10 cellular contexts compared by ENCODE assay signal in the genomic region with DNA sequence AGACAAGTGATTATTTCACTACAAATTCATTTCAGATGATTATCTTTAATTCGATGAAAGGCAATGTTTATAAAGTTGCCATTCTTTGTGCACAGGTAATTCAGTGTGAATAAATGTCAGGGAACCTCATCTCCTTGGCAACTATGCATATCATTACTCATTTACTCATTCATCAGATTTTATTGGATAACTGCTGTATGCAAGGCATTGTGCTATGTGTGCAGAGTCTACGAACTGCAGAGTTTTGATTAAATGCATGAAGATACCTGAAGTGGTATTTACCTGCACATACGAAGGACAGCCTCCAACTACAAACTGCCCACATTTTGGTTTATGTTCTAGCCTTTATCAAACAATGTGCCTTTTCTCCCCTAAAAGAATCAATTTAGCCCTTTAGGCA. TPM values are rescaled to one million over a fixed set of nuclear protein-coding genes. Genes with fewer than 3 reads are reported as not detected.
DNase-seq lines count a peak whose midpoint lies in the region; ATAC-seq, FAIRE-seq and TF ChIP-seq lines count a peak whose summit lies in the region.
"Had no signal": no experiment of that assay in that cellular context is flagged by ENCODE, and none has a peak within 500 bp of the region (broad histone marks: within the 10 kb centered on the region; RNA-seq: fewer than 3 reads in every experiment).

No MANE protein-coding gene starts in this region.

- CTCF ChIA-PET in AG04450 (lab: Charles Lee), result interaction anchor here (0.8 to 1.7 kb wide), 2 partner anchors 563 to 755 kb away, joined by 3 to 7 read pairs; no protein-coding TSS in a partner anchor

- H3K4me3 ChIP-seq in AG04450 (ENCODE audit: low read depth, low read length) (peak overlapping the region; percentile 94), epithelial cell of esophagus (ENCODE audit: low read length) (peak overlapping the region; percentile 96), neural cell (ENCODE audit: low read length) (peak overlapping the region; percentile 76), left lung (peak overlapping the region in 1 of 2 donors; percentile 57)
- H3K4me3 ChIP-seq: body of pancreas had no signal

- peaks cover 6% of the 10 kb centered on the region for H3F3A ChIP-seq in neural cell (ENCODE audit: insufficient read depth, low read length, poor library complexity, severe bottlenecking)

- H3K9me3 ChIP-seq in AG04450 (ENCODE audit: control insufficient read depth, insufficient read depth, low read length) (peaks cover 15% of the 10 kb centered on the region; the same call in 1 of the 2 replicates), neural cell (ENCODE audit: low read length) (no peaks in the 10 kb centered on the region), left lung (no peaks in the 10 kb centered on the region)
- H3K9me3 ChIP-seq: body of pancreas had no signal

- POLR2A ChIA-PET in AG04450 (lab: Yijun Ruan, JAX), result interaction anchor here (0.8 to 2.3 kb wide), 11 partner anchors 8 to 755 kb away, joined by 3 to 13 read pairs (median 6); no protein-coding TSS in a partner anchor

- TF ChIP-seq CTCF in AG04450 (IDR thresholded peaks at IDR 0.05; ENCODE audit: low read depth, low read length), result no peak
- TF ChIP-seq CTCF in epithelial cell of esophagus (IDR thresholded peaks at IDR 0.05; ENCODE audit: insufficient read depth, low read depth, low read length, missing control alignments), result no peak
- TF ChIP-seq CTCF in neural cell (IDR thresholded peaks at IDR 0.05; ENCODE audit: poor library complexity, severe bottlenecking), result no peak
- no peak for TF ChIP-seq CTCF in left lung (IDR thresholded peaks at IDR 0.05)

- no peaks in the 10 kb centered on the region for H3K9me2 ChIP-seq in neural cell (ENCODE audit: insufficient read depth, low read length)

- H4K20me1 ChIP-seq in neural cell (ENCODE audit: insufficient read depth), result no peaks in the 10 kb centered on the region

- DNase-seq in AG04450 (ENCODE audit: low read depth, low spot score) (no peak), NCI-H526 (lab: John Stamatoyannopoulos, UW) (peak; percentile 62 to 66), epithelial cell of esophagus (ENCODE audit: low read depth) (peak; percentile 52), left lung (no peak), GM19239 (ENCODE audit: insufficient read length, low spot score) (no peak), NOMO-1 treated with dmso at 0.1 percent for 144 hours (lab: John Stamatoyannopoulos, UW; ENCODE audit: unreplicated experiment) (no peak)
- DNase-seq in activated CD4-positive, alpha-beta T cell treated with anti-CD3 and anti-CD28 coated beads for 1 hour, result no peak
- DNase-seq: CD4-positive, CD25-positive, alpha-beta regulatory T cell had no signal

- H3K27me3 ChIP-seq in AG04450 (ENCODE audit: control insufficient read depth, insufficient read depth, low read length) (no peaks in the 10 kb centered on the region), neural cell (ENCODE audit: insufficient read depth, low read depth, low read length) (no peaks in the 10 kb centered on the region), left lung (peaks cover 0 to 55% of the 10 kb centered on the region in 2 donors)
- H3K27me3 ChIP-seq: body of pancreas had no signal

- peak overlapping the region; percentile 89 for H3K9ac ChIP-seq in neural cell (ENCODE audit: low read length)

- TF ChIP-seq RAD21 in neural cell (conservative IDR thresholded peaks at IDR 0.05), result no peak

- H3K4me1 ChIP-seq in left lung, result peaks cover 0 to 4% of the 10 kb centered on the region in 2 donors

- no peak for TF ChIP-seq EP300 in neural cell (conservative IDR thresholded peaks at IDR 0.05; ENCODE audit: poor library complexity, severe bottlenecking)

- H3K4me2 ChIP-seq in neural cell (ENCODE audit: low read length), result peak overlapping the region; percentile 99

- intact Hi-C loops in left lung (cut with DNase I), result loop anchor here in 1 of 2 donors (10.0 kb wide), 1 partner anchor 889 kb away; no protein-coding TSS in a partner anchor

- H3K27ac ChIP-seq in AG04450 (ENCODE audit: low read depth, low read length) (peak overlapping the region; percentile 96), neural cell (ENCODE audit: low read length) (peak overlapping the region; percentile 90), left lung (no peak overlapping the region)

- H2AFZ ChIP-seq in neural cell (ENCODE audit: low read depth, low read length), result no peak overlapping the region

- no peak for FAIRE-seq in GM19239 (lab: Jason Lieb, UNC)

- H3K36me3 ChIP-seq in neural cell (ENCODE audit: insufficient read depth, low read length) (no peaks in the 10 kb centered on the region), left lung (no peaks in the 10 kb centered on the region)

- peaks cover 68% of the 10 kb centered on the region for H3K79me2 ChIP-seq in neural cell (replicated peaks; ENCODE audit: insufficient read depth, low read length)

- ATAC-seq in left lung, result no peak
- ATAC-seq: body of pancreas had no signal

TF ChIP-seq in neural cell, 6 proteins besides CTCF, POLR2A, EP300 and RAD21:
- TF ChIP-seq POLR2AphosphoS5 (IDR thresholded peaks at IDR 0.05) (no peak), SMC3 (conservative IDR thresholded peaks at IDR 0.05; ENCODE audit: poor library complexity) (no peak), TAF1 (IDR thresholded peaks at IDR 0.05; ENCODE audit: low read depth) (no peak), MXI1 (conservative IDR thresholded peaks at IDR 0.05; ENCODE audit: poor library complexity, severe bottlenecking) (no peak), EZH2 (IDR thresholded peaks at IDR 0.05; ENCODE audit: borderline replicate concordance, insufficient read depth, low read length, poor library complexity, severe bottlenecking) (no peak)
- TF ChIP-seq, protein P1, sequence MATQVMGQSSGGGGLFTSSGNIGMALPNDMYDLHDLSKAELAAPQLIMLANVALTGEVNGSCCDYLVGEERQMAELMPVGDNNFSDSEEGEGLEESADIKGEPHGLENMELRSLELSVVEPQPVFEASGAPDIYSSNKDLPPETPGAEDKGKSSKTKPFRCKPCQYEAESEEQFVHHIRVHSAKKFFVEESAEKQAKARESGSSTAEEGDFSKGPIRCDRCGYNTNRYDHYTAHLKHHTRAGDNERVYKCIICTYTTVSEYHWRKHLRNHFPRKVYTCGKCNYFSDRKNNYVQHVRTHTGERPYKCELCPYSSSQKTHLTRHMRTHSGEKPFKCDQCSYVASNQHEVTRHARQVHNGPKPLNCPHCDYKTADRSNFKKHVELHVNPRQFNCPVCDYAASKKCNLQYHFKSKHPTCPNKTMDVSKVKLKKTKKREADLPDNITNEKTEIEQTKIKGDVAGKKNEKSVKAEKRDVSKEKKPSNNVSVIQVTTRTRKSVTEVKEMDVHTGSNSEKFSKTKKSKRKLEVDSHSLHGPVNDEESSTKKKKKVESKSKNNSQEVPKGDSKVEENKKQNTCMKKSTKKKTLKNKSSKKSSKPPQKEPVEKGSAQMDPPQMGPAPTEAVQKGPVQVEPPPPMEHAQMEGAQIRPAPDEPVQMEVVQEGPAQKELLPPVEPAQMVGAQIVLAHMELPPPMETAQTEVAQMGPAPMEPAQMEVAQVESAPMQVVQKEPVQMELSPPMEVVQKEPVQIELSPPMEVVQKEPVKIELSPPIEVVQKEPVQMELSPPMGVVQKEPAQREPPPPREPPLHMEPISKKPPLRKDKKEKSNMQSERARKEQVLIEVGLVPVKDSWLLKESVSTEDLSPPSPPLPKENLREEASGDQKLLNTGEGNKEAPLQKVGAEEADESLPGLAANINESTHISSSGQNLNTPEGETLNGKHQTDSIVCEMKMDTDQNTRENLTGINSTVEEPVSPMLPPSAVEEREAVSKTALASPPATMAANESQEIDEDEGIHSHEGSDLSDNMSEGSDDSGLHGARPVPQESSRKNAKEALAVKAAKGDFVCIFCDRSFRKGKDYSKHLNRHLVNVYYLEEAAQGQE (IDR thresholded peaks at IDR 0.05; ENCODE audit: borderline replicate concordance), result no peak

RNA-seq across cellular contexts. Expression of a gene that starts 3.5 kb away (rescaled TPM):
- 533 and 627 TPM in 2 replicates for polyA plus RNA-seq in AG04450 (2011; rRNA removed)
- 743 and 759 TPM in 2 replicates for polyA minus RNA-seq in AG04450 (2011; rRNA and poly(A)+ RNA removed)
- 126 and 143 TPM in 2 replicates for polyA plus RNA-seq in neural cell
- polyA minus RNA-seq in neural cell, result 225 and 239 TPM in 2 replicates
- 10 to 100 TPM; 28.3 to 44.8 TPM for total RNA-seq in left lung
- total RNA-seq: CD4-positive, CD25-positive, alpha-beta regulatory T cell had no signal
- polyA plus RNA-seq: CD4-positive, CD25-positive, alpha-beta regulatory T cell had no signal

Comparison
In these comparisons a context has a peak if more than half of its experiments do, and no peak if none do; other contexts are left out.
1. DNase-seq: peak in NCI-H526 (2 of 2) and epithelial cell of esophagus (single experiment); none in AG04450 (single experiment), left lung (0 of 2), GM19239 (single experiment), activated CD4-positive, alpha-beta T cell treated with anti-CD3 and anti-CD28 coated beads for 1 hour (single experiment) and NOMO-1 treated with dmso at 0.1 percent for 144 hours (single experiment).
2. H3K27ac ChIP-seq: peak in AG04450 (single experiment) and neural cell (single experiment); none in left lung (0 of 2).